In the genomic region with DNA sequence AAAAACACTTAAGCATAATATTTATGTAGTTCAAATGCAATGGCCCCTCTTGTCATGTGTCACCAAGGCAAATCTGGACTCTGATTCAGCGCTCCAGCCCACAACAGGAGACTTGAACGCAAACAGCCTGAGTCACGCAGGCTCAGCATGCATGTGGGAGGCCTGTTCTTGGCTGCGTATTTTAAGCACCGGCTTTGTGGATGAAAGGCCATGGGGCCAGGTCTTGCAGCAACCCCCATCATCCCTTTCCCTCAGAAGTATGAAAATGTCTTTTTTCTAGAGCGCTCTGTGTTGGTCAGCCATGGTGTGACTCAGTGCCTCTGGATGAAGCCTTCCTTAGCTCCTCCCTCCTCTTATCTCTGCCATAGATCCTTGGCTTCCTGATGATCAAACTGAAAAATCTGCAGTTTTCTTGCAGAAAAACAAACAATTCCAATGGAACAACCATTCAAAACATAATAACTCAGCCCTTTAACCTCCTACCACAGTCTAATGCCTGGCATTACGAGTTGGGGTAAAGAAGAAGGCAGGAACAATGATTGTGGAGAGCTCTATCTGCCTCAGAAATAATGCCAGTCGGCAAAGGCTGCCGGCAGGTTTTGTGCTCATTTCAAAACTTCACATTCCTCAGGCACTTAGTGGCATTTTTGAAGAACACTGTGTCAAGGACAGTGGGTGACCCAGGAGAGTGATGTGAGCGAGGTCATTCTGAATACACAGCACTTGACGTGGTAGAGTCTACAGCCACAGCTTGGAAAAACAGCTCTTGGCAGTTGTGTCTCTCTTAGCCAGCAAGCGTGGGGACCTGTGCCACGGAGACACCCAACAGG, we compare ENCODE assay signal across 9 cellular contexts.
A peak's percentile ranks its signal among the peaks of the same experiment; 100 is the strongest.
DNase-seq lines count a peak whose midpoint lies in the region; ATAC-seq and TF ChIP-seq lines count a peak whose summit lies in the region.
"Had no signal": no experiment of that assay in that cellular context is flagged by ENCODE, and none has a peak within 500 bp of the region (broad histone marks: within the 10 kb centered on the region; RNA-seq: fewer than 3 reads in every experiment).

No MANE protein-coding gene starts in this region.

- H3K36me3 ChIP-seq in HCT116 (ENCODE audit: control insufficient read depth in 1 of 2, insufficient read depth in 2 of 2, low read length in 2 of 2) (peaks cover 8 to 16% of the 10 kb centered on the region in 2 experiments; a peak in 3 of 4 replicates), esophagus squamous epithelium (peaks cover 0 to 96% (median 4%) of the 10 kb centered on the region in 3 donors), prostate gland (peaks cover 0 to 11% of the 10 kb centered on the region in 2 donors)

- BruUV-seq in HCT116 (replicated peaks; lab: Mats Ljungman, UMichigan): TSS peak; percentile 66

- TF ChIP-seq RAD21 in HCT116 (IDR thresholded peaks at IDR 0.05; ENCODE audit: low read depth): no peak

- H3K4me1 ChIP-seq in HCT116 (ENCODE audit: control insufficient read depth in 1 of 2, insufficient read depth in 2 of 2, low read length in 2 of 2) (peaks cover 36 to 49% of the 10 kb centered on the region in 2 experiments), esophagus squamous epithelium (peaks cover 3 to 32% (median 4%) of the 10 kb centered on the region in 3 donors), prostate gland (replicated peaks) (no peaks in the 10 kb centered on the region)

- H3K79me2 ChIP-seq in HCT116 (ENCODE audit: insufficient read depth, low read length): peaks cover 9% of the 10 kb centered on the region; the same call in 1 of the 2 replicates

- peak overlapping the region; percentile 79 for H3K27ac ChIP-seq in HCT116 (ENCODE audit: low read depth, low read length)
- H3K27ac ChIP-seq in esophagus squamous epithelium: peak overlapping the region; percentile 21 to 62 (median 49)
- no peak overlapping the region for H3K27ac ChIP-seq in prostate gland

- peak overlapping the region; percentile 64 for H3K4me2 ChIP-seq in HCT116 (ENCODE audit: low read length)

- H3K27me3 ChIP-seq in HCT116 (ENCODE audit: insufficient read depth, low read length) (no peaks in the 10 kb centered on the region), esophagus squamous epithelium (no peaks in the 10 kb centered on the region), prostate gland (replicated peaks; ENCODE audit: insufficient read depth) (no peaks in the 10 kb centered on the region)

- peak; percentile 95 for ATAC-seq in HCT116

- no peaks in the 10 kb centered on the region for H4K20me1 ChIP-seq in HCT116 (ENCODE audit: insufficient read depth)

- POLR2A ChIA-PET in HCT116 (lab: Charles Lee): interaction anchor here (1.0 to 2.0 kb wide), 5 partner anchors 10 to 52 kb away, joined by 3 to 14 read pairs (median 4); no protein-coding TSS in a partner anchor

- H3K4me3 ChIP-seq in HCT116 (replicated peaks in 1 of 2; ENCODE audit: low read depth in 1 of 2, low read length in 2 of 2): peak overlapping the region; percentile 23 to 35
- no peak overlapping the region for H3K4me3 ChIP-seq in esophagus squamous epithelium
- no peak overlapping the region for H3K4me3 ChIP-seq in prostate gland

- H3K9ac ChIP-seq in HCT116 (ENCODE audit: low read length): peak overlapping the region; percentile 47

- DNase-seq in HCT116 (ENCODE audit: low read depth, low spot score) (peak; percentile 97), SKM-1 (lab: John Stamatoyannopoulos, UW; ENCODE audit: unreplicated experiment) (peak; percentile 34), esophagus squamous epithelium (lab: John Stamatoyannopoulos, UW) (no peak), pulmonary artery endothelial cell (ENCODE audit: low read depth, low spot score) (peak; percentile 92), NCI-H1092 (lab: John Stamatoyannopoulos, UW) (no peak), prostate gland (ENCODE audit: low spot score) (no peak), GM13976 (ENCODE audit: low spot score) (no peak), NCI-H128 (lab: John Stamatoyannopoulos, UW; ENCODE audit: unreplicated experiment) (no peak)
- DNase-seq: natural killer cell had no signal

- no peak for TF ChIP-seq POLR2A in HCT116 (IDR thresholded peaks at IDR 0.05; ENCODE audit: borderline replicate concordance, extremely low read depth, insufficient read depth, insufficient read length)
- no peak for TF ChIP-seq POLR2A in esophagus squamous epithelium (IDR thresholded peaks at IDR 0.05)
- no peak for TF ChIP-seq POLR2A in prostate gland (IDR thresholded peaks at IDR 0.05)

- H3K9me3 ChIP-seq in HCT116 (ENCODE audit: control insufficient read depth in 1 of 2, insufficient read depth in 1 of 2, low read depth in 1 of 2, low read length in 2 of 2) (no peaks in the 10 kb centered on the region), esophagus squamous epithelium (no peaks in the 10 kb centered on the region), prostate gland (no peaks in the 10 kb centered on the region)

- H3K9me2 ChIP-seq in HCT116 (ENCODE audit: insufficient read depth): no peaks in the 10 kb centered on the region

- in situ Hi-C loops in GM13976 (cut with MboI; ENCODE audit: low sequenced_read_pairs, unreplicated experiment): no loop called here

- CTCF ChIA-PET in HCT116 (lab: Charles Lee): interaction anchor here (0.7 to 3.1 kb wide), 6 partner anchors 10 to 1004 kb away, joined by 3 to 16 read pairs (median 6); no protein-coding TSS in a partner anchor

- TF ChIP-seq CTCF in HCT116 (IDR thresholded peaks at IDR 0.05 in 2 of 3, conservative IDR thresholded peaks at IDR 0.05 in 1 of 3; ENCODE audit: borderline replicate concordance in 1 of 3, insufficient read depth in 1 of 3, low read depth in 2 of 3, low read length in 2 of 3): no peak
- TF ChIP-seq CTCF in esophagus squamous epithelium (IDR thresholded peaks at IDR 0.05): no peak
- no peak for TF ChIP-seq CTCF in prostate gland (IDR thresholded peaks at IDR 0.05)
- no peak for TF ChIP-seq CTCF in GM13976 (IDR thresholded peaks at IDR 0.05; ENCODE audit: borderline replicate concordance, control extremely low read depth, extremely low read depth, insufficient read depth, missing control alignments)

- RAD21 ChIA-PET in HCT116 (lab: Charles Lee; ENCODE audit: low non-redundant PET in 1 of 2, low total read pairs in 2 of 2, uncharacterized antibody in 2 of 2, unreplicated experiment in 2 of 2): interaction anchor here (0.6 to 2.4 kb wide), 4 partner anchors 9 to 91 kb away, joined by 3 to 9 read pairs (median 3); no protein-coding TSS in a partner anchor

- intact Hi-C loops in HCT116 (cut with micrococcal nuclease): loop anchor here (1.0 to 2.0 kb wide), 3 partner anchors 28 to 66 kb away; no protein-coding TSS in a partner anchor
- intact Hi-C loops in esophagus squamous epithelium (cut with DNase I): no loop called here
- intact Hi-C loops in prostate gland (cut with DNase I): no loop called here

- H2AFZ ChIP-seq in HCT116 (ENCODE audit: low read depth, low read length, poor library complexity, severe bottlenecking): no peak overlapping the region

- WGBS in esophagus squamous epithelium, 2 donors: 74 to 86% methylated on average over 13 of the region's 13 CpGs
- WGBS in prostate gland: 66% methylated on average over 13 of the region's 13 CpGs

TF ChIP-seq in HCT116, 20 proteins besides CTCF, POLR2A, EP300 and RAD21:
- TF ChIP-seq SRF (IDR thresholded peaks at IDR 0.05; ENCODE audit: low read depth) (no peak), POLR2AphosphoS5 (IDR thresholded peaks at IDR 0.05; ENCODE audit: low read depth, low read length) (peak; percentile 48; the same call in 1 of the 2 replicates)
- TF ChIP-seq, protein P1, sequence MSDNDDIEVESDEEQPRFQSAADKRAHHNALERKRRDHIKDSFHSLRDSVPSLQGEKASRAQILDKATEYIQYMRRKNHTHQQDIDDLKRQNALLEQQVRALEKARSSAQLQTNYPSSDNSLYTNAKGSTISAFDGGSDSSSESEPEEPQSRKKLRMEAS (IDR thresholded peaks at IDR 0.05): no peak

Comparison
In these comparisons a context has a peak if more than half of its experiments do, and no peak if none do; other contexts are left out.
1. DNase-seq: peak in HCT116 (single experiment), SKM-1 (single experiment) and pulmonary artery endothelial cell (single experiment); none in esophagus squamous epithelium (single experiment), NCI-H1092 (single experiment), prostate gland (single experiment), GM13976 (single experiment) and NCI-H128 (single experiment).
2. H3K27ac ChIP-seq: peak in HCT116 (single experiment) and esophagus squamous epithelium (4 of 4); none in prostate gland (0 of 2).
3. H3K4me3 ChIP-seq: peak in HCT116 (2 of 2); none in esophagus squamous epithelium (0 of 4) and prostate gland (0 of 2).